Comparison of ENCODE assay signal across 22 cellular contexts in genomic region chr12:108099778-108100177, GRCh38. TPM values are rescaled to one million over a fixed set of nuclear protein-coding genes. Genes with fewer than 3 reads are reported as not detected.
DNase-seq lines count a peak whose midpoint lies in the region; ATAC-seq and TF ChIP-seq lines count a peak whose summit lies in the region.
"Had no signal": no experiment of that assay in that cellular context is flagged by ENCODE, and none has a peak within 500 bp of the region (broad histone marks: within the 10 kb centered on the region; RNA-seq: fewer than 3 reads in every experiment).

No MANE protein-coding gene starts in this region.

- no peak overlapping the region for H2AFZ ChIP-seq in neural cell (ENCODE audit: low read depth, low read length)

- DNase-seq in NCI-H345 (lab: John Stamatoyannopoulos, UW) (peak; percentile 44), NCI-H345 treated with DMSO at 0.1 percent for 48 hours (lab: John Stamatoyannopoulos, UW; ENCODE audit: unreplicated experiment) (no peak), SK-MEL-5 (ENCODE audit: low read depth, low spot score) (peak; percentile 16), erythroblast (lab: John Stamatoyannopoulos, UW) (peak; percentile 75 to 79), GM13977 (ENCODE audit: low spot score) (no peak), NAMALWA (ENCODE audit: low spot score) (no peak)
- DNase-seq: HCEC 1CT, Kasumi-1, NCI-H1105, NCI-H1436 treated with DMSO at 0.1 percent for 48 hours, NCI-H1930, NCI-H226, SHP77 had no signal

- H3K79me2 ChIP-seq in neural cell (replicated peaks; ENCODE audit: insufficient read depth, low read length): no peaks in the 10 kb centered on the region

- H3F3A ChIP-seq in neural cell (ENCODE audit: insufficient read depth, low read length, poor library complexity, severe bottlenecking): no peaks in the 10 kb centered on the region

- H3K36me3 ChIP-seq in neural cell (ENCODE audit: insufficient read depth, low read length): no peaks in the 10 kb centered on the region
- H3K36me3 ChIP-seq: BLaER1 had no signal

- no peaks in the 10 kb centered on the region for H3K27me3 ChIP-seq in neural cell (ENCODE audit: insufficient read depth, low read depth, low read length)
- H3K27me3 ChIP-seq: BLaER1 had no signal

- in situ Hi-C loops in SK-MEL-5 (cut with HindIII; ENCODE audit: low pct_unique_long_range_greater_than_20kb, low sequenced_read_pairs): no loop called here
- in situ Hi-C loops in GM13977 (cut with MboI; ENCODE audit: low pct_unique_long_range_greater_than_20kb, low sequenced_read_pairs, unreplicated experiment): no loop called here

- peak overlapping the region; percentile 3 for H3K9ac ChIP-seq in neural cell (ENCODE audit: low read length)
- H3K9ac ChIP-seq: BLaER1 had no signal

- no peak for TF ChIP-seq POLR2A in erythroblast (IDR thresholded peaks at IDR 0.05; ENCODE audit: low read length)

- no peak for ATAC-seq in HG03439 (IDR thresholded peaks at IDR 0.05; ENCODE audit: unreplicated experiment)
- ATAC-seq: GM23338 had no signal

- no peaks in the 10 kb centered on the region for H3K9me2 ChIP-seq in neural cell (ENCODE audit: insufficient read depth, low read length)

- TF ChIP-seq CTCF in neural cell (IDR thresholded peaks at IDR 0.05; ENCODE audit: poor library complexity, severe bottlenecking): no peak
- no peak for TF ChIP-seq CTCF in GM13977 (IDR thresholded peaks at IDR 0.05; ENCODE audit: extremely low read depth, insufficient read depth, missing control alignments)

- no peak for TF ChIP-seq RAD21 in neural cell (conservative IDR thresholded peaks at IDR 0.05)

- TF ChIP-seq EP300 in neural cell (conservative IDR thresholded peaks at IDR 0.05; ENCODE audit: poor library complexity, severe bottlenecking): peak; percentile 70

- H3K4me3 ChIP-seq in neural cell (ENCODE audit: low read length): peak overlapping the region; percentile 8
- H3K4me3 ChIP-seq: BLaER1, GM23338 had no signal

- no peaks in the 10 kb centered on the region for H3K9me3 ChIP-seq in neural cell (ENCODE audit: low read length)
- H3K9me3 ChIP-seq: BLaER1 had no signal

- H4K20me1 ChIP-seq in neural cell (ENCODE audit: insufficient read depth): no peaks in the 10 kb centered on the region
- H4K20me1 ChIP-seq: BLaER1 had no signal

- H3K4me2 ChIP-seq in neural cell (ENCODE audit: low read length): no peak overlapping the region
- H3K4me2 ChIP-seq: BLaER1, GM23338 had no signal

- peak overlapping the region; percentile 40 for H3K27ac ChIP-seq in neural cell (ENCODE audit: low read length)
- H3K27ac ChIP-seq: BLaER1, RWPE1 had no signal

TF ChIP-seq in neural cell, 6 proteins besides CTCF, POLR2A, EP300 and RAD21:
- TF ChIP-seq MXI1 (conservative IDR thresholded peaks at IDR 0.05; ENCODE audit: poor library complexity, severe bottlenecking) (no peak), POLR2AphosphoS5 (IDR thresholded peaks at IDR 0.05) (peak; percentile 52), REST (IDR thresholded peaks at IDR 0.05; ENCODE audit: borderline replicate concordance) (peak; percentile 26)

RNA-seq across cellular contexts. Expression of gene WSCD2, which starts 29.3 kb away (rescaled TPM):
- total RNA-seq in SK-MEL-5 (2014; rRNA removed; shearing (Covaris generic)): not detected in 2 replicates
- not detected in 2 replicates for polyA plus RNA-seq in SK-MEL-5 (2015; cell fraction: cytosol; rRNA removed)
- not detected in 2 replicates for polyA plus RNA-seq in SK-MEL-5 (2015; cell fraction: nucleus; rRNA removed)
- polyA plus RNA-seq in neural cell: 5.8 and 7.8 TPM in 2 replicates
- 19.5 and 25.0 TPM in 2 replicates for polyA minus RNA-seq in neural cell
- total RNA-seq: HT-29; M059J; T-helper 1 cell treated with Interleukin-12 subunit alpha and Interleukin-12 subunit beta and Interleukin-4 antibody, amounts not matched to agents 30 ng/mL and 1 ng/mL, for 36 hours had no signal
- polyA plus RNA-seq: AG04450 had no signal

Comparison
In these comparisons a context has a peak if more than half of its experiments do, and no peak if none do; other contexts are left out.
1. DNase-seq: peak in NCI-H345 (single experiment), SK-MEL-5 (single experiment) and erythroblast (2 of 2); none in NCI-H345 treated with DMSO at 0.1 percent for 48 hours (single experiment), GM13977 (single experiment) and NAMALWA (single experiment).